ENCODE assay signal across 1 cellular context in the genomic region with DNA sequence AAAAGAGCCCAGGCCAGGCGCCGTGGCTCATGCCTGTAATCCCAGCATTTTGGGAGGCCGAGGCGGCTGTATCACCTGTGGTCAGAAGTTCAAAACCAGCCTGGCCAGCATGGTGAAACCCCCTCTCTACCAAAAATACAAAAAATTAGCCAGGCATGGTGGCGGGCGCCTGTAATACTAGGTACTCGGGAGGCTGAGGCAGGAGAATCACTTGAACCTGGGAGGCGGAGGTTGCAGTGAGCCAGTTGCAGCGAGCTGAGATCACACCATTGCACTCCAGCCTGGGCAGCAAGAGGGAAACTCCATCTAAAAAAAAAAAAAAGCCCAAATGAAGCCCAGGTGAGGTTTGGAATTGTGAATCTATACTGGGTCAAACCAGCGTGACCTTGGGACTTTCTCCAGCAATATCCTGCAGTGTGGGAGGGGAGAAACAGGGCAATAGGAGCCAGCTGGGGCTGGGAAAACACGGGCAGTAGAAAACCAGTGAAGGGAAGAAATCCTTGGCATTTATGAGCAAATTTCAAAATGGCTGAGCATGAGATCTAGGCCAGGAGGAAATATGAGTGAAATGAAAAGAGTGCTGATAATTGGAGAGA.
TF ChIP-seq lines count a peak whose summit lies in the region.

No MANE protein-coding gene starts in this region.

TF ChIP-seq in HepG2, 621 proteins besides CTCF, POLR2A, EP300 and RAD21 (continued from another document):
- TF ChIP-seq, protein P1, sequence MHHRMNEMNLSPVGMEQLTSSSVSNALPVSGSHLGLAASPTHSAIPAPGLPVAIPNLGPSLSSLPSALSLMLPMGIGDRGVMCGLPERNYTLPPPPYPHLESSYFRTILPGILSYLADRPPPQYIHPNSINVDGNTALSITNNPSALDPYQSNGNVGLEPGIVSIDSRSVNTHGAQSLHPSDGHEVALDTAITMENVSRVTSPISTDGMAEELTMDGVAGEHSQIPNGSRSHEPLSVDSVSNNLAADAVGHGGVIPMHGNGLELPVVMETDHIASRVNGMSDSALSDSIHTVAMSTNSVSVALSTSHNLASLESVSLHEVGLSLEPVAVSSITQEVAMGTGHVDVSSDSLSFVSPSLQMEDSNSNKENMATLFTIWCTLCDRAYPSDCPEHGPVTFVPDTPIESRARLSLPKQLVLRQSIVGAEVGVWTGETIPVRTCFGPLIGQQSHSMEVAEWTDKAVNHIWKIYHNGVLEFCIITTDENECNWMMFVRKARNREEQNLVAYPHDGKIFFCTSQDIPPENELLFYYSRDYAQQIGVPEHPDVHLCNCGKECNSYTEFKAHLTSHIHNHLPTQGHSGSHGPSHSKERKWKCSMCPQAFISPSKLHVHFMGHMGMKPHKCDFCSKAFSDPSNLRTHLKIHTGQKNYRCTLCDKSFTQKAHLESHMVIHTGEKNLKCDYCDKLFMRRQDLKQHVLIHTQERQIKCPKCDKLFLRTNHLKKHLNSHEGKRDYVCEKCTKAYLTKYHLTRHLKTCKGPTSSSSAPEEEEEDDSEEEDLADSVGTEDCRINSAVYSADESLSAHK (CRISPR knock-in tag; IDR thresholded peaks at IDR 0.05; ENCODE audit: borderline replicate concordance) = no peak
- TF ChIP-seq, protein P2, sequence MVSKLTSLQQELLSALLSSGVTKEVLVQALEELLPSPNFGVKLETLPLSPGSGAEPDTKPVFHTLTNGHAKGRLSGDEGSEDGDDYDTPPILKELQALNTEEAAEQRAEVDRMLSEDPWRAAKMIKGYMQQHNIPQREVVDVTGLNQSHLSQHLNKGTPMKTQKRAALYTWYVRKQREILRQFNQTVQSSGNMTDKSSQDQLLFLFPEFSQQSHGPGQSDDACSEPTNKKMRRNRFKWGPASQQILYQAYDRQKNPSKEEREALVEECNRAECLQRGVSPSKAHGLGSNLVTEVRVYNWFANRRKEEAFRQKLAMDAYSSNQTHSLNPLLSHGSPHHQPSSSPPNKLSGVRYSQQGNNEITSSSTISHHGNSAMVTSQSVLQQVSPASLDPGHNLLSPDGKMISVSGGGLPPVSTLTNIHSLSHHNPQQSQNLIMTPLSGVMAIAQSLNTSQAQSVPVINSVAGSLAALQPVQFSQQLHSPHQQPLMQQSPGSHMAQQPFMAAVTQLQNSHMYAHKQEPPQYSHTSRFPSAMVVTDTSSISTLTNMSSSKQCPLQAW (CRISPR knock-in tag; IDR thresholded peaks at IDR 0.05) = no peak; the same call in 1 of the 2 replicates
- TF ChIP-seq, protein P3, sequence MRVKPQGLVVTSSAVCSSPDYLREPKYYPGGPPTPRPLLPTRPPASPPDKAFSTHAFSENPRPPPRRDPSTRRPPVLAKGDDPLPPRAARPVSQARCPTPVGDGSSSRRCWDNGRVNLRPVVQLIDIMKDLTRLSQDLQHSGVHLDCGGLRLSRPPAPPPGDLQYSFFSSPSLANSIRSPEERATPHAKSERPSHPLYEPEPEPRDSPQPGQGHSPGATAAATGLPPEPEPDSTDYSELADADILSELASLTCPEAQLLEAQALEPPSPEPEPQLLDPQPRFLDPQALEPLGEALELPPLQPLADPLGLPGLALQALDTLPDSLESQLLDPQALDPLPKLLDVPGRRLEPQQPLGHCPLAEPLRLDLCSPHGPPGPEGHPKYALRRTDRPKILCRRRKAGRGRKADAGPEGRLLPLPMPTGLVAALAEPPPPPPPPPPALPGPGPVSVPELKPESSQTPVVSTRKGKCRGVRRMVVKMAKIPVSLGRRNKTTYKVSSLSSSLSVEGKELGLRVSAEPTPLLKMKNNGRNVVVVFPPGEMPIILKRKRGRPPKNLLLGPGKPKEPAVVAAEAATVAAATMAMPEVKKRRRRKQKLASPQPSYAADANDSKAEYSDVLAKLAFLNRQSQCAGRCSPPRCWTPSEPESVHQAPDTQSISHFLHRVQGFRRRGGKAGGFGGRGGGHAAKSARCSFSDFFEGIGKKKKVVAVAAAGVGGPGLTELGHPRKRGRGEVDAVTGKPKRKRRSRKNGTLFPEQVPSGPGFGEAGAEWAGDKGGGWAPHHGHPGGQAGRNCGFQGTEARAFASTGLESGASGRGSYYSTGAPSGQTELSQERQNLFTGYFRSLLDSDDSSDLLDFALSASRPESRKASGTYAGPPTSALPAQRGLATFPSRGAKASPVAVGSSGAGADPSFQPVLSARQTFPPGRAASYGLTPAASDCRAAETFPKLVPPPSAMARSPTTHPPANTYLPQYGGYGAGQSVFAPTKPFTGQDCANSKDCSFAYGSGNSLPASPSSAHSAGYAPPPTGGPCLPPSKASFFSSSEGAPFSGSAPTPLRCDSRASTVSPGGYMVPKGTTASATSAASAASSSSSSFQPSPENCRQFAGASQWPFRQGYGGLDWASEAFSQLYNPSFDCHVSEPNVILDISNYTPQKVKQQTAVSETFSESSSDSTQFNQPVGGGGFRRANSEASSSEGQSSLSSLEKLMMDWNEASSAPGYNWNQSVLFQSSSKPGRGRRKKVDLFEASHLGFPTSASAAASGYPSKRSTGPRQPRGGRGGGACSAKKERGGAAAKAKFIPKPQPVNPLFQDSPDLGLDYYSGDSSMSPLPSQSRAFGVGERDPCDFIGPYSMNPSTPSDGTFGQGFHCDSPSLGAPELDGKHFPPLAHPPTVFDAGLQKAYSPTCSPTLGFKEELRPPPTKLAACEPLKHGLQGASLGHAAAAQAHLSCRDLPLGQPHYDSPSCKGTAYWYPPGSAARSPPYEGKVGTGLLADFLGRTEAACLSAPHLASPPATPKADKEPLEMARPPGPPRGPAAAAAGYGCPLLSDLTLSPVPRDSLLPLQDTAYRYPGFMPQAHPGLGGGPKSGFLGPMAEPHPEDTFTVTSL (CRISPR knock-in tag; IDR thresholded peaks at IDR 0.05; ENCODE audit: borderline replicate concordance) = 0 out of 2 replicates have a peak, but pooled peaks have one; percentile 35
- TF ChIP-seq, protein P4, sequence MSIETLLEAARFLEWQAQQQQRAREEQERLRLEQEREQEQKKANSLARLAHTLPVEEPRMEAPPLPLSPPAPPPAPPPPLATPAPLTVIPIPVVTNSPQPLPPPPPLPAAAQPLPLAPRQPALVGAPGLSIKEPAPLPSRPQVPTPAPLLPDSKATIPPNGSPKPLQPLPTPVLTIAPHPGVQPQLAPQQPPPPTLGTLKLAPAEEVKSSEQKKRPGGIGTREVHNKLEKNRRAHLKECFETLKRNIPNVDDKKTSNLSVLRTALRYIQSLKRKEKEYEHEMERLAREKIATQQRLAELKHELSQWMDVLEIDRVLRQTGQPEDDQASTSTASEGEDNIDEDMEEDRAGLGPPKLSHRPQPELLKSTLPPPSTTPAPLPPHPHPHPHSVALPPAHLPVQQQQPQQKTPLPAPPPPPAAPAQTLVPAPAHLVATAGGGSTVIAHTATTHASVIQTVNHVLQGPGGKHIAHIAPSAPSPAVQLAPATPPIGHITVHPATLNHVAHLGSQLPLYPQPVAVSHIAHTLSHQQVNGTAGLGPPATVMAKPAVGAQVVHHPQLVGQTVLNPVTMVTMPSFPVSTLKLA (IDR thresholded peaks at IDR 0.05) = no peak
- TF ChIP-seq ZNF816 (CRISPR knock-in tag; IDR thresholded peaks at IDR 0.05; ENCODE audit: borderline replicate concordance) (no peak), WIZ (CRISPR knock-in tag; IDR thresholded peaks at IDR 0.05) (no peak), SP5 (CRISPR knock-in tag; IDR thresholded peaks at IDR 0.05; ENCODE audit: borderline replicate concordance, low read depth) (peak; percentile 72; the same call in 1 of the 2 replicates), ZNF781 (CRISPR knock-in tag; IDR thresholded peaks at IDR 0.05; ENCODE audit: borderline replicate concordance, not compliant biosample characterization) (no peak), HES4 (CRISPR knock-in tag; IDR thresholded peaks at IDR 0.05; ENCODE audit: borderline replicate concordance) (no peak), HDAC2 (CRISPR knock-in tag; IDR thresholded peaks at IDR 0.05) (peak; percentile 34; the same call in 1 of the 2 replicates)
- TF ChIP-seq, protein P5, sequence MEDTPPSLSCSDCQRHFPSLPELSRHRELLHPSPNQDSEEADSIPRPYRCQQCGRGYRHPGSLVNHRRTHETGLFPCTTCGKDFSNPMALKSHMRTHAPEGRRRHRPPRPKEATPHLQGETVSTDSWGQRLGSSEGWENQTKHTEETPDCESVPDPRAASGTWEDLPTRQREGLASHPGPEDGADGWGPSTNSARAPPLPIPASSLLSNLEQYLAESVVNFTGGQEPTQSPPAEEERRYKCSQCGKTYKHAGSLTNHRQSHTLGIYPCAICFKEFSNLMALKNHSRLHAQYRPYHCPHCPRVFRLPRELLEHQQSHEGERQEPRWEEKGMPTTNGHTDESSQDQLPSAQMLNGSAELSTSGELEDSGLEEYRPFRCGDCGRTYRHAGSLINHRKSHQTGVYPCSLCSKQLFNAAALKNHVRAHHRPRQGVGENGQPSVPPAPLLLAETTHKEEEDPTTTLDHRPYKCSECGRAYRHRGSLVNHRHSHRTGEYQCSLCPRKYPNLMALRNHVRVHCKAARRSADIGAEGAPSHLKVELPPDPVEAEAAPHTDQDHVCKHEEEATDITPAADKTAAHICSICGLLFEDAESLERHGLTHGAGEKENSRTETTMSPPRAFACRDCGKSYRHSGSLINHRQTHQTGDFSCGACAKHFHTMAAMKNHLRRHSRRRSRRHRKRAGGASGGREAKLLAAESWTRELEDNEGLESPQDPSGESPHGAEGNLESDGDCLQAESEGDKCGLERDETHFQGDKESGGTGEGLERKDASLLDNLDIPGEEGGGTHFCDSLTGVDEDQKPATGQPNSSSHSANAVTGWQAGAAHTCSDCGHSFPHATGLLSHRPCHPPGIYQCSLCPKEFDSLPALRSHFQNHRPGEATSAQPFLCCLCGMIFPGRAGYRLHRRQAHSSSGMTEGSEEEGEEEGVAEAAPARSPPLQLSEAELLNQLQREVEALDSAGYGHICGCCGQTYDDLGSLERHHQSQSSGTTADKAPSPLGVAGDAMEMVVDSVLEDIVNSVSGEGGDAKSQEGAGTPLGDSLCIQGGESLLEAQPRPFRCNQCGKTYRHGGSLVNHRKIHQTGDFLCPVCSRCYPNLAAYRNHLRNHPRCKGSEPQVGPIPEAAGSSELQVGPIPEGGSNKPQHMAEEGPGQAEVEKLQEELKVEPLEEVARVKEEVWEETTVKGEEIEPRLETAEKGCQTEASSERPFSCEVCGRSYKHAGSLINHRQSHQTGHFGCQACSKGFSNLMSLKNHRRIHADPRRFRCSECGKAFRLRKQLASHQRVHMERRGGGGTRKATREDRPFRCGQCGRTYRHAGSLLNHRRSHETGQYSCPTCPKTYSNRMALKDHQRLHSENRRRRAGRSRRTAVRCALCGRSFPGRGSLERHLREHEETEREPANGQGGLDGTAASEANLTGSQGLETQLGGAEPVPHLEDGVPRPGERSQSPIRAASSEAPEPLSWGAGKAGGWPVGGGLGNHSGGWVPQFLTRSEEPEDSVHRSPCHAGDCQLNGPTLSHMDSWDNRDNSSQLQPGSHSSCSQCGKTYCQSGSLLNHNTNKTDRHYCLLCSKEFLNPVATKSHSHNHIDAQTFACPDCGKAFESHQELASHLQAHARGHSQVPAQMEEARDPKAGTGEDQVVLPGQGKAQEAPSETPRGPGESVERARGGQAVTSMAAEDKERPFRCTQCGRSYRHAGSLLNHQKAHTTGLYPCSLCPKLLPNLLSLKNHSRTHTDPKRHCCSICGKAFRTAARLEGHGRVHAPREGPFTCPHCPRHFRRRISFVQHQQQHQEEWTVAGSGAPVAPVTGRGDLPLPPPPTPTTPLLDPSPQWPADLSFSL (CRISPR knock-in tag; IDR thresholded peaks at IDR 0.05) = no peak
TF ChIP-seq in HepG2: peak in this region for 55.
